In genomic region chr7:140639366-140640053, GRCh38 we compare ENCODE assay signal across 8 cellular contexts. TPM values are rescaled to one million over a fixed set of nuclear protein-coding genes. Genes with fewer than 3 reads are reported as not detected.
DNase-seq lines count a peak whose midpoint lies in the region; ATAC-seq, FAIRE-seq and TF ChIP-seq lines count a peak whose summit lies in the region.

No MANE protein-coding gene starts in this region.

- peaks cover 12% of the 10 kb centered on the region for H3K36me3 ChIP-seq in MG63
- H3K36me3 ChIP-seq in bronchial epithelial cell (ENCODE audit: control insufficient read depth, insufficient read depth, low read length): no peaks in the 10 kb centered on the region
- no peaks in the 10 kb centered on the region for H3K36me3 ChIP-seq in right lobe of liver
- H3K36me3 ChIP-seq in thoracic aorta: no peaks in the 10 kb centered on the region

- DNase-seq in AG04449 (ENCODE audit: low read depth, low spot score) (no peak), MG63 (peak; percentile 39), bronchial epithelial cell (ENCODE audit: low read depth) (no peak), right lobe of liver (no peak), thoracic aorta (ENCODE audit: low spot score) (no peak), mesenteric fat pad (ENCODE audit: low spot score) (no peak)
- DNase-seq in effector CD4-positive, alpha-beta T cell: no peak

- intact Hi-C loops in right lobe of liver (cut with DNase I): loop anchor here in 1 of 2 donors (10.0 kb wide), 1 partner anchor 55 kb away; no protein-coding TSS in a partner anchor

- H3K4me3 ChIP-seq in AG04449 (ENCODE audit: low read depth, low read length): peak overlapping the region; percentile 68
- peak overlapping the region; percentile 73 for H3K4me3 ChIP-seq in MG63
- H3K4me3 ChIP-seq in bronchial epithelial cell (ENCODE audit: low read depth, low read length): peak overlapping the region; percentile 20
- peak overlapping the region; percentile 39 to 47 (median 40) for H3K4me3 ChIP-seq in right lobe of liver
- peak overlapping the region; percentile 72 for H3K4me3 ChIP-seq in thoracic aorta

- POLR2A ChIA-PET in AG04449 (lab: Yijun Ruan, JAX): interaction anchor here (1.0 to 2.0 kb wide), 2 partner anchors 13 to 21 kb away, joined by 3 to 7 read pairs; no protein-coding TSS in a partner anchor

- H3K9me3 ChIP-seq in MG63 (no peaks in the 10 kb centered on the region), right lobe of liver (no peaks in the 10 kb centered on the region), thoracic aorta (no peaks in the 10 kb centered on the region)

- ATAC-seq in right lobe of liver (peak; percentile 6 to 42 (median 34)), thoracic aorta (ENCODE audit: insufficient number of reproducible peaks, low FRiP score, low read depth) (no peak), HG02588 (IDR thresholded peaks at IDR 0.05; ENCODE audit: unreplicated experiment) (no peak)

- H3K4me1 ChIP-seq in right lobe of liver: no peaks in the 10 kb centered on the region
- peaks cover 3 to 15% of the 10 kb centered on the region in 2 donors for H3K4me1 ChIP-seq in thoracic aorta (ENCODE audit: control insufficient read depth in 1 of 2, low read depth in 2 of 2)

- CTCF ChIA-PET in AG04449 (lab: Yijun Ruan, JAX): interaction anchor here (1.4 to 6.0 kb wide), 6 partner anchors 12 to 123 kb away, joined by 3 to 24 read pairs (median 4); no protein-coding TSS in a partner anchor

- H3K27me3 ChIP-seq in MG63: no peaks in the 10 kb centered on the region
- H3K27me3 ChIP-seq in bronchial epithelial cell (ENCODE audit: control insufficient read depth, insufficient read depth, low read length): peaks cover 25% of the 10 kb centered on the region
- peaks cover 0 to 4% of the 10 kb centered on the region in 2 donors for H3K27me3 ChIP-seq in right lobe of liver
- no peaks in the 10 kb centered on the region for H3K27me3 ChIP-seq in thoracic aorta (replicated peaks; ENCODE audit: insufficient read depth)

- FAIRE-seq in bronchial epithelial cell (lab: Jason Lieb, UNC): no peak

- 20% methylated on average over 14 of the region's 15 CpGs for WGBS in right lobe of liver (ENCODE audit: insufficient coverage, low coverage, low lambda C conversion rate, missing lambda C conversion rate)

- no peak for TF ChIP-seq CTCF in AG04449 (IDR thresholded peaks at IDR 0.05; ENCODE audit: insufficient read depth, low read length, missing control alignments)
- TF ChIP-seq CTCF in bronchial epithelial cell (IDR thresholded peaks at IDR 0.05; ENCODE audit: insufficient read depth, low read length, severe bottlenecking): no peak
- TF ChIP-seq CTCF in right lobe of liver (IDR thresholded peaks at IDR 0.05): no peak
- no peak for TF ChIP-seq CTCF in thoracic aorta (IDR thresholded peaks at IDR 0.05)

- no peak for TF ChIP-seq POLR2A in right lobe of liver (IDR thresholded peaks at IDR 0.05)

- H3K27ac ChIP-seq in right lobe of liver: peak overlapping the region in 2 of 3 donors; percentile 59 to 70
- no peak overlapping the region for H3K27ac ChIP-seq in thoracic aorta

RNA-seq across cellular contexts. Expression of gene DENND2A, which starts 1.1 kb away (rescaled TPM):
- 25.4 and 32.4 TPM in 2 replicates for total RNA-seq in MG63 (2014; rRNA removed; shearing (Covaris generic); ENCODE audit: low replicate concordance)
- total RNA-seq in bronchial epithelial cell: 0.26 TPM in 1 of 2 replicates, not detected in the other
- 1 to 10 TPM; 1.4 to 3.6 (median 2.4) TPM for total RNA-seq in right lobe of liver
- total RNA-seq in thoracic aorta: 1 to 10 TPM; 4.9 to 5.1 TPM
- total RNA-seq in mesenteric fat pad: 24.6 TPM

RNA-seq across cellular contexts. Expression of gene ADCK2, which starts 33.2 kb away (rescaled TPM):
- total RNA-seq in MG63 (2014; rRNA removed; shearing (Covaris generic); ENCODE audit: low replicate concordance): 15.7 and 37.2 TPM in 2 replicates
- 74.2 and 100 TPM in 2 replicates for total RNA-seq in bronchial epithelial cell
- total RNA-seq in right lobe of liver: 10 to 100 TPM in 3 of 6 experiments, 1 to 10 TPM in 3; 7.8 to 13.9 (median 10.2) TPM
- 10 to 100 TPM; 20.8 to 25.7 TPM for total RNA-seq in thoracic aorta
- total RNA-seq in mesenteric fat pad: 13.3 TPM

RNA-seq across cellular contexts. Expression of gene NDUFB2, which starts 57.0 kb away (rescaled TPM):
- 196 and 288 TPM in 2 replicates for total RNA-seq in MG63 (2014; rRNA removed; shearing (Covaris generic); ENCODE audit: low replicate concordance)
- total RNA-seq in bronchial epithelial cell (99.5 and 123 TPM in 2 replicates), right lobe of liver (100 to 1,000 TPM; 114 to 235 (median 134) TPM), thoracic aorta (100 to 1,000 TPM in 1 of 2 donors, 10 to 100 TPM in 1; 84.0 to 354 TPM), mesenteric fat pad (202 TPM)

Comparison
In these comparisons a context has a peak if more than half of its experiments do, and no peak if none do; other contexts are left out.
1. H3K4me3 ChIP-seq: peak in every context shown above with its lines; median percentile 73 in MG63; 72 in thoracic aorta; 68 in AG04449; 40 in right lobe of liver; 20 in bronchial epithelial cell.
2. ATAC-seq: peak in right lobe of liver (4 of 4); none in thoracic aorta (single experiment) and HG02588 (single experiment).
3. H3K27ac ChIP-seq: peak in right lobe of liver (2 of 3); none in thoracic aorta (0 of 2).